1 cellular context compared by ENCODE assay signal in genomic region chr5:34604119-34604675, GRCh38.
TF ChIP-seq lines count a peak whose summit lies in the region.

No MANE protein-coding gene starts in this region.

TF ChIP-seq in IMR-90, 13 proteins besides CTCF, POLR2A, EP300 and RAD21:
- TF ChIP-seq MXI1 (IDR thresholded peaks at IDR 0.05; ENCODE audit: borderline replicate concordance, low read depth, low read length) (no peak), BHLHE40 (IDR thresholded peaks at IDR 0.05; ENCODE audit: low read depth, low read length) (no peak), ELK1 (IDR thresholded peaks at IDR 0.05; ENCODE audit: borderline replicate concordance, low read depth, low read length) (no peak), USF2 (IDR thresholded peaks at IDR 0.05; ENCODE audit: low read depth, low read length) (no peak), RCOR1 (IDR thresholded peaks at IDR 0.05; ENCODE audit: insufficient replicate concordance, low read length) (no peak), FOS (IDR thresholded peaks at IDR 0.05; ENCODE audit: low read depth, low read length) (no peak), NFE2L2 (IDR thresholded peaks at IDR 0.05; ENCODE audit: low read depth, low read length) (no peak), MAZ (IDR thresholded peaks at IDR 0.05; ENCODE audit: borderline replicate concordance, low read depth, low read length) (no peak), SMC3 (IDR thresholded peaks at IDR 0.05; ENCODE audit: low read depth, low read length) (no peak), CEBPB (IDR thresholded peaks at IDR 0.05; ENCODE audit: low read depth, low read length) (no peak), CHD1 (IDR thresholded peaks at IDR 0.05; ENCODE audit: low read depth, low read length) (no peak), RFX5 (IDR thresholded peaks at IDR 0.05; ENCODE audit: low read depth, low read length) (no peak), MAFK (IDR thresholded peaks at IDR 0.05; ENCODE audit: low read depth, low read length) (no peak)
